Comparison of ENCODE assay signal across 8 cellular contexts in genomic region chr21:25039461-25040380, GRCh38.
A peak's percentile ranks its signal among the peaks of the same experiment; 100 is the strongest.
DNase-seq lines count a peak whose midpoint lies in the region; ATAC-seq and TF ChIP-seq lines count a peak whose summit lies in the region.

No MANE protein-coding gene starts in this region.

- no peaks in the 10 kb centered on the region for H3K4me1 ChIP-seq in IMR-90 (ENCODE audit: control insufficient read depth, insufficient read depth, low read length)
- no peaks in the 10 kb centered on the region for H3K4me1 ChIP-seq in lung (ENCODE audit: control insufficient read depth in 2 of 2, insufficient read depth in 2 of 2, low read length in 2 of 2)
- no peaks in the 10 kb centered on the region for H3K4me1 ChIP-seq in stomach

- 0 out of 2 replicates have a peak, but pooled peaks have one; percentile 16 for TF ChIP-seq CTCF in GM12874 (IDR thresholded peaks at IDR 0.05; ENCODE audit: insufficient read depth, low read depth, low read length)
- peak; percentile 18; the same call in 1 of the 2 replicates for TF ChIP-seq CTCF in IMR-90 (conservative IDR thresholded peaks at IDR 0.05; ENCODE audit: low read depth, low read length)
- TF ChIP-seq CTCF in lung (IDR thresholded peaks at IDR 0.05; ENCODE audit: control extremely low read depth, extremely low read depth) = no peak
- no peak for TF ChIP-seq CTCF in natural killer cell (IDR thresholded peaks at IDR 0.05)
- peak in 2 of 7 experiments; percentile 8 to 41 for TF ChIP-seq CTCF in stomach (IDR thresholded peaks at IDR 0.05)

- H3K27me3 Mint-ChIP-seq in natural killer cell (ENCODE audit: low read depth in 2 of 2) = no peaks in the 10 kb centered on the region

- H3K4me2 ChIP-seq in IMR-90 (ENCODE audit: low read depth, low read length) = no peak overlapping the region

- H3K27ac ChIP-seq in IMR-90 (ENCODE audit: insufficient read depth, low read length) (no peak overlapping the region), lung (ENCODE audit: low read depth in 1 of 2, low read length in 1 of 2) (no peak overlapping the region), stomach (no peak overlapping the region)

- H3K36me3 ChIP-seq in IMR-90 (ENCODE audit: control insufficient read depth, insufficient read depth, low read length) = no peaks in the 10 kb centered on the region
- H3K36me3 ChIP-seq in lung (ENCODE audit: control insufficient read depth in 2 of 2, insufficient read depth in 2 of 2, low read length in 2 of 2) = no peaks in the 10 kb centered on the region
- H3K36me3 ChIP-seq in stomach = no peaks in the 10 kb centered on the region

- no peak overlapping the region for H3K56ac ChIP-seq in IMR-90 (ENCODE audit: extremely low read depth, insufficient read depth, low read length)

- in situ Hi-C loops in IMR-90 (cut with MboI; ENCODE audit: low sequenced_read_pairs) = no loop called here

- H3K27me3 ChIP-seq in IMR-90 (ENCODE audit: control insufficient read depth, insufficient read depth, low read length) (no peaks in the 10 kb centered on the region), lung (ENCODE audit: control insufficient read depth, insufficient read depth) (no peaks in the 10 kb centered on the region), stomach (no peaks in the 10 kb centered on the region)

- no peaks in the 10 kb centered on the region for H3K4me1 Mint-ChIP-seq in natural killer cell

- dilution Hi-C loops in IMR-90 (cut with HindIII; ENCODE audit: low sequenced_read_pairs, unreplicated experiment) = no loop called here

- no peak overlapping the region for H4K8ac ChIP-seq in IMR-90 (ENCODE audit: low read depth in 2 of 2, low read length in 2 of 2)

- H2AK5ac ChIP-seq in IMR-90 (ENCODE audit: low read depth, low read length) = no peak overlapping the region

- no peak overlapping the region for H2AFZ ChIP-seq in IMR-90 (replicated peaks; ENCODE audit: low read length, poor library complexity)

- no peak overlapping the region for H2BK20ac ChIP-seq in IMR-90 (ENCODE audit: low read depth, low read length)

- H3K79me1 ChIP-seq in IMR-90 (ENCODE audit: low read depth in 1 of 2, low read length in 2 of 2) = no peaks in the 10 kb centered on the region

- H2BK120ac ChIP-seq in IMR-90 (ENCODE audit: low read depth, low read length) = no peak overlapping the region

- peak; percentile 91 for ATAC-seq in GM21786 (IDR thresholded peaks at IDR 0.05; ENCODE audit: unreplicated experiment)
- ATAC-seq in IMR-90 (ENCODE audit: low read depth) = 0 out of 2 replicates have a peak, but pooled peaks have one; percentile 17
- ATAC-seq in lung (ENCODE audit: insufficient read depth, low FRiP score) = peak; percentile 62
- ATAC-seq in natural killer cell = no peak

- no peaks in the 10 kb centered on the region for H4K20me1 ChIP-seq in IMR-90 (ENCODE audit: insufficient read depth, low read length)

- no peak overlapping the region for H2AK9ac ChIP-seq in IMR-90 (replicated peaks; ENCODE audit: low read depth, low read length, poor library complexity)

- no peak overlapping the region for H2BK15ac ChIP-seq in IMR-90 (ENCODE audit: low read depth, low read length)

- no peak overlapping the region for H4K91ac ChIP-seq in IMR-90 (ENCODE audit: insufficient read depth, low read depth, low read length)

- no peaks in the 10 kb centered on the region for H3K9me1 ChIP-seq in IMR-90 (ENCODE audit: insufficient read depth, low read length)

- peak; percentile 5 for DNase-seq in IMR-90
- DNase-seq in RPMI7951 (ENCODE audit: low read depth) = peak; percentile 39
- DNase-seq in lung (ENCODE audit: low spot score) = no peak
- no peak for DNase-seq in natural killer cell
- DNase-seq in stomach = no peak
- no peak for DNase-seq in COLO668 (lab: John Stamatoyannopoulos, UW; ENCODE audit: unreplicated experiment)

- no peak overlapping the region for H4K5ac ChIP-seq in IMR-90 (ENCODE audit: low read depth, low read length)

- CTCF ChIA-PET in IMR-90 (lab: Yijun Ruan, JAX) = no interaction called here

- intact Hi-C loops in IMR-90 (cut with micrococcal nuclease) = no loop called here
- intact Hi-C loops in natural killer cell (cut with micrococcal nuclease) = loop anchor here (2.0 kb wide), 1 partner anchor 29 kb away; no protein-coding TSS in a partner anchor
- intact Hi-C loops in stomach (cut with DNase I; ENCODE audit: low total_unique reads) = no loop called here

- no peak overlapping the region for H3K4ac ChIP-seq in IMR-90 (ENCODE audit: low read depth, low read length)

- no peak overlapping the region for H3K18ac ChIP-seq in IMR-90 (ENCODE audit: low read depth, low read length)

- no peak overlapping the region for H3K23ac ChIP-seq in IMR-90 (ENCODE audit: low read depth, low read length)

- no CpG with 5 or more reads among the region's 5 CpGs for WGBS in IMR-90 (ENCODE audit: extremely low coverage in 2 of 2, insufficient read length in 1 of 2), 2 experiments
- WGBS in lung, 2 donors = 3 to 7% methylated on average over 5 of the region's 5 CpGs
- WGBS in stomach, 5 donors = 0 to 4% (median 2%) methylated on average over 5 of the region's 5 CpGs

- no peak overlapping the region for H3K14ac ChIP-seq in IMR-90 (replicated peaks; ENCODE audit: low read depth, low read length)

- POLR2A ChIA-PET in IMR-90 (lab: Charles Lee; ENCODE audit: unreplicated experiment) = no interaction called here

- H3K36me3 Mint-ChIP-seq in natural killer cell = no peaks in the 10 kb centered on the region

- TF ChIP-seq POLR2A in IMR-90 (IDR thresholded peaks at IDR 0.05; ENCODE audit: low read depth, low read length) = no peak
- no peak for TF ChIP-seq POLR2A in stomach (IDR thresholded peaks at IDR 0.05)

- no peak for TF ChIP-seq EP300 in stomach (IDR thresholded peaks at IDR 0.05)

- BruUV-seq in IMR-90 (replicated peaks; lab: Mats Ljungman, UMichigan) = no TSS peak

- H3K9me3 ChIP-seq in IMR-90 (ENCODE audit: control insufficient read depth, insufficient read depth, low read length) (no peaks in the 10 kb centered on the region), lung (ENCODE audit: control insufficient read depth in 2 of 2, insufficient read depth in 1 of 2, low read length in 1 of 2) (no peaks in the 10 kb centered on the region), stomach (no peaks in the 10 kb centered on the region)

- no peak overlapping the region for H3K27ac Mint-ChIP-seq in natural killer cell

- TF ChIP-seq RAD21 in IMR-90 (IDR thresholded peaks at IDR 0.05; ENCODE audit: low read length) = no peak

- H3K4me3 ChIP-seq in IMR-90 (ENCODE audit: insufficient read depth, low read depth, low read length) (no peak overlapping the region), lung (no peak overlapping the region), stomach (no peak overlapping the region)

- no peak overlapping the region for H2BK5ac ChIP-seq in IMR-90 (ENCODE audit: low read depth, low read length, poor library complexity, severe bottlenecking)

- peaks cover 7 to 9% of the 10 kb centered on the region in 2 donors for H3K9me3 Mint-ChIP-seq in natural killer cell

- no peak overlapping the region for H3K4me3 Mint-ChIP-seq in natural killer cell

- H3K9ac ChIP-seq in IMR-90 (ENCODE audit: low read depth, low read length) = no peak overlapping the region

TF ChIP-seq in IMR-90, 13 proteins besides CTCF, POLR2A, EP300 and RAD21:
- TF ChIP-seq FOS (IDR thresholded peaks at IDR 0.05; ENCODE audit: low read depth, low read length) (no peak), RFX5 (IDR thresholded peaks at IDR 0.05; ENCODE audit: low read depth, low read length) (no peak)

Comparison
In these comparisons a context has a peak if more than half of its experiments do, and no peak if none do; other contexts are left out.
1. CTCF ChIP-seq: peak in GM12874 (single experiment) and IMR-90 (single experiment); none in lung (single experiment) and natural killer cell (single experiment).
2. ATAC-seq: peak in GM21786 (single experiment), IMR-90 (single experiment) and lung (single experiment); none in natural killer cell (0 of 3).
3. DNase-seq: peak in IMR-90 (single experiment) and RPMI7951 (single experiment); none in lung (single experiment), natural killer cell (single experiment), stomach (single experiment) and COLO668 (single experiment).